Comparison of ENCODE assay signal across 8 cellular contexts in genomic region chr4:158259955-158260575, GRCh38. TPM values are rescaled to one million over a fixed set of nuclear protein-coding genes. Genes with fewer than 3 reads are reported as not detected.
DNase-seq lines count a peak whose midpoint lies in the region; ATAC-seq and TF ChIP-seq lines count a peak whose summit lies in the region.

No MANE protein-coding gene starts in this region.

- DNase-seq in DMS53 (lab: John Stamatoyannopoulos, UW) (peak; percentile 27), SW480 (ENCODE audit: low spot score) (peak; percentile 6), kidney epithelial cell (ENCODE audit: low read depth) (no peak), NCI-H187 treated with DMSO at 0.1 percent for 48 hours (lab: John Stamatoyannopoulos, UW) (no peak), H7 (no peak)

- no peaks in the 10 kb centered on the region for H3K27me3 ChIP-seq in kidney epithelial cell (ENCODE audit: control insufficient read depth, insufficient read depth, low read length)
- no peaks in the 10 kb centered on the region for H3K27me3 ChIP-seq in H7 (ENCODE audit: control insufficient read depth, insufficient read depth, low read length)

- no peak overlapping the region for H3K4me3 ChIP-seq in kidney epithelial cell (ENCODE audit: low read depth, low read length)
- no peak overlapping the region for H3K4me3 ChIP-seq in H7 (ENCODE audit: insufficient read depth, low read depth, low read length)

- H3K36me3 ChIP-seq in kidney epithelial cell (ENCODE audit: control insufficient read depth, insufficient read depth, low read length) (no peaks in the 10 kb centered on the region), H7 (replicated peaks; ENCODE audit: control insufficient read depth, insufficient read depth, low read length) (no peaks in the 10 kb centered on the region)

- peak; percentile 21 for TF ChIP-seq CTCF in kidney epithelial cell (IDR thresholded peaks at IDR 0.05; ENCODE audit: insufficient read depth, low read length, poor library complexity, severe bottlenecking)

- peak; percentile 42 for ATAC-seq in HG02885 (IDR thresholded peaks at IDR 0.05; ENCODE audit: poor library complexity, unreplicated experiment)
- no peak for ATAC-seq in HG03571 (IDR thresholded peaks at IDR 0.05; ENCODE audit: unreplicated experiment)
- ATAC-seq in GM19324 (IDR thresholded peaks at IDR 0.05; ENCODE audit: low FRiP score, unreplicated experiment): no peak

RNA-seq across cellular contexts. Expression of gene TMEM144, which starts 49.8 kb away (rescaled TPM):
- total RNA-seq in kidney epithelial cell: 8.4 and 12.2 TPM in 2 replicates
- 5.2 and 7.1 TPM in 2 replicates for total RNA-seq in H7 (2014; rRNA removed; shearing (Covaris generic))

Comparison
In these comparisons a context has a peak if more than half of its experiments do, and no peak if none do; other contexts are left out.
1. DNase-seq: peak in DMS53 (single experiment) and SW480 (single experiment); none in kidney epithelial cell (single experiment), NCI-H187 treated with DMSO at 0.1 percent for 48 hours (single experiment) and H7 (single experiment).